In genomic region chr1:184535191-184535970, GRCh38 we compare ENCODE assay signal across 14 cellular contexts.
DNase-seq lines count a peak whose midpoint lies in the region; ATAC-seq, FAIRE-seq and TF ChIP-seq lines count a peak whose summit lies in the region.
"Had no signal": no experiment of that assay in that cellular context is flagged by ENCODE, and none has a peak within 500 bp of the region (broad histone marks: within the 10 kb centered on the region; RNA-seq: fewer than 3 reads in every experiment).

No MANE protein-coding gene starts in this region.

- H3K4me3 ChIP-seq in AG10803 (ENCODE audit: low read length) = peak overlapping the region; percentile 7; the same call in 1 of the 2 replicates
- no peak overlapping the region for H3K4me3 ChIP-seq in cardiac fibroblast (replicated peaks in 1 of 2; ENCODE audit: low read depth in 2 of 2, low read length in 2 of 2)
- no peak overlapping the region for H3K4me3 ChIP-seq in hepatocyte

- H3K36me3 ChIP-seq in hepatocyte (replicated peaks; ENCODE audit: insufficient read depth, low read depth) = no peaks in the 10 kb centered on the region
- H3K36me3 ChIP-seq: WERI-Rb-1 had no signal

- H3K9me3 ChIP-seq in hepatocyte (ENCODE audit: low read depth) = no peaks in the 10 kb centered on the region

- peak overlapping the region; percentile 20 for H3K27ac ChIP-seq in hepatocyte
- H3K27ac ChIP-seq: WERI-Rb-1 had no signal

- no peaks in the 10 kb centered on the region for H3K27me3 ChIP-seq in hepatocyte

- DNase-seq in AG10803 (ENCODE audit: low read depth) (peak; percentile 92), cardiac fibroblast (ENCODE audit: low read depth in 2 of 2) (peak; percentile 65 to 94), hepatocyte (ENCODE audit: low spot score) (no peak), sciatic nerve (ENCODE audit: low spot score) (no peak), RCC 7860 (ENCODE audit: low spot score) (no peak), occipital lobe (lab: John Stamatoyannopoulos, UW) (no peak), putamen (ENCODE audit: low spot score) (no peak)
- no peak for DNase-seq in stimulated activated CD8-positive, alpha-beta memory T cell treated with anti-CD3 and anti-CD28 coated beads, Interleukin-4, amount 100 ng/mL, for 48 hours
- DNase-seq: activated T-cell treated with anti-CD3 and anti-CD28 coated beads, Interleukin-2, amount 50 U/mL, for 24 hours; caudate nucleus; MM.1S; NCI-H524 treated with DMSO at 0.1 percent for 48 hours; stimulated activated CD4-positive, alpha-beta T cell treated with anti-CD3 and anti-CD28 coated beads, Interleukin-4, amount 100 ng/mL, for 1 hour; WERI-Rb-1 had no signal

- 0 out of 2 replicates have a peak, but pooled peaks have one; percentile 1 for TF ChIP-seq CTCF in AG10803 (conservative IDR thresholded peaks at IDR 0.05; ENCODE audit: low read length)
- no peak for TF ChIP-seq CTCF in cardiac fibroblast (IDR thresholded peaks at IDR 0.05; ENCODE audit: low read depth, low read length)
- TF ChIP-seq CTCF in hepatocyte (IDR thresholded peaks at IDR 0.05; ENCODE audit: poor library complexity) = no peak

- intact Hi-C loops in sciatic nerve (cut with DNase I) = no loop called here

- WGBS in hepatocyte (ENCODE audit: low lambda C conversion rate, missing lambda C conversion rate) = 72% methylated on average over 5 of the region's 5 CpGs

- no peak overlapping the region for H2AFZ ChIP-seq in hepatocyte

- no peaks in the 10 kb centered on the region for H3K4me1 ChIP-seq in hepatocyte (ENCODE audit: insufficient read depth)

- ATAC-seq in sciatic nerve = peak; percentile 95

- H3K4me2 ChIP-seq in hepatocyte = no peak overlapping the region

- no peaks in the 10 kb centered on the region for H3K79me2 ChIP-seq in hepatocyte

- no peak for FAIRE-seq in RCC 7860 (lab: Jason Lieb, UNC)

- no peaks in the 10 kb centered on the region for H3K9me2 ChIP-seq in hepatocyte (replicated peaks; ENCODE audit: insufficient read depth)

- no peaks in the 10 kb centered on the region for H4K20me1 ChIP-seq in hepatocyte (ENCODE audit: insufficient read depth, poor library complexity, severe bottlenecking)

Comparison
In these comparisons a context has a peak if more than half of its experiments do, and no peak if none do; other contexts are left out.
1. DNase-seq: peak in AG10803 (single experiment) and cardiac fibroblast (2 of 2); none in hepatocyte (single experiment), sciatic nerve (single experiment), RCC 7860 (single experiment), occipital lobe (single experiment), stimulated activated CD8-positive, alpha-beta memory T cell treated with anti-CD3 and anti-CD28 coated beads, Interleukin-4, amount 100 ng/mL, for 48 hours (single experiment) and putamen (single experiment).